In genomic region chr12:108832730-108833354, GRCh38 we compare ENCODE assay signal across 9 cellular contexts.
DNase-seq lines count a peak whose midpoint lies in the region; TF ChIP-seq lines count a peak whose summit lies in the region.
"Had no signal": no experiment of that assay in that cellular context is flagged by ENCODE, and none has a peak within 500 bp of the region (broad histone marks: within the 10 kb centered on the region; RNA-seq: fewer than 3 reads in every experiment).

No MANE protein-coding gene starts in this region.

- H3K36me3 ChIP-seq in brain microvascular endothelial cell (replicated peaks) (peaks cover 70% of the 10 kb centered on the region), stomach smooth muscle (ENCODE audit: control insufficient read depth in 2 of 2, insufficient read depth in 2 of 2, low read length in 2 of 2) (peaks cover 19 to 26% of the 10 kb centered on the region in 2 donors)

- H3K4me1 ChIP-seq in stomach smooth muscle (ENCODE audit: control insufficient read depth, insufficient read depth, low read length): peaks cover 37% of the 10 kb centered on the region

- H3K4me3 ChIP-seq in HFF-Myc (replicated peaks; ENCODE audit: low read depth, low read length) (peak overlapping the region; percentile 14), brain microvascular endothelial cell (ENCODE audit: low read depth, low read length) (no peak overlapping the region), stomach smooth muscle (ENCODE audit: low read length in 2 of 2) (peak overlapping the region; percentile 51 to 57)

- no peaks in the 10 kb centered on the region for H3K27me3 ChIP-seq in brain microvascular endothelial cell (replicated peaks)
- H3K27me3 ChIP-seq in stomach smooth muscle (ENCODE audit: control insufficient read depth in 1 of 2, insufficient read depth in 2 of 2, low read length in 2 of 2): no peaks in the 10 kb centered on the region

- in situ Hi-C loops in brain microvascular endothelial cell (cut with HindIII; ENCODE audit: low pct_ligation_motif_present, low sequenced_read_pairs): no loop called here

- H3K27ac ChIP-seq in brain microvascular endothelial cell (peak overlapping the region; percentile 99), stomach smooth muscle (ENCODE audit: low read length) (peak overlapping the region; percentile 67)

- H3K9ac ChIP-seq in stomach smooth muscle (ENCODE audit: low read length in 2 of 2): peak overlapping the region; percentile 41 to 42

- no peak for DNase-seq in HFF-Myc (ENCODE audit: extremely low read depth, low read depth)
- DNase-seq in brain microvascular endothelial cell: peak; percentile 86
- DNase-seq in islet precursor cell: peak; percentile 89
- no peak for DNase-seq in activated CD4-positive, CD25-positive, alpha-beta regulatory T cell (lab: John Stamatoyannopoulos, UW)
- DNase-seq in NCI-H2171 (lab: John Stamatoyannopoulos, UW): no peak
- DNase-seq in UCSD-AML1 (lab: John Stamatoyannopoulos, UW; ENCODE audit: unreplicated experiment): no peak
- no peak for DNase-seq in activated CD4-positive, alpha-beta T cell treated with anti-CD3 and anti-CD28 coated beads for 48 hours
- DNase-seq: stimulated activated CD8-positive, alpha-beta memory T cell treated with anti-CD3 and anti-CD28 coated beads, Interleukin-4, amount 100 ng/mL, for 48 hours had no signal

- H3K9me3 ChIP-seq in stomach smooth muscle (ENCODE audit: control insufficient read depth in 2 of 2, low read length in 2 of 2): no peaks in the 10 kb centered on the region

- TF ChIP-seq CTCF in HFF-Myc (IDR thresholded peaks at IDR 0.05; ENCODE audit: low read depth, low read length, missing control alignments) (no peak), brain microvascular endothelial cell (IDR thresholded peaks at IDR 0.05; ENCODE audit: low read depth, low read length, missing control alignments) (peak; percentile 2)

Comparison
In these comparisons a context has a peak if more than half of its experiments do, and no peak if none do; other contexts are left out.
1. DNase-seq: peak in brain microvascular endothelial cell (single experiment) and islet precursor cell (single experiment); none in HFF-Myc (single experiment), activated CD4-positive, CD25-positive, alpha-beta regulatory T cell (0 of 4), NCI-H2171 (single experiment), UCSD-AML1 (single experiment) and activated CD4-positive, alpha-beta T cell treated with anti-CD3 and anti-CD28 coated beads for 48 hours (single experiment).